Comparison of ENCODE assay signal across 21 cellular contexts in the genomic region with DNA sequence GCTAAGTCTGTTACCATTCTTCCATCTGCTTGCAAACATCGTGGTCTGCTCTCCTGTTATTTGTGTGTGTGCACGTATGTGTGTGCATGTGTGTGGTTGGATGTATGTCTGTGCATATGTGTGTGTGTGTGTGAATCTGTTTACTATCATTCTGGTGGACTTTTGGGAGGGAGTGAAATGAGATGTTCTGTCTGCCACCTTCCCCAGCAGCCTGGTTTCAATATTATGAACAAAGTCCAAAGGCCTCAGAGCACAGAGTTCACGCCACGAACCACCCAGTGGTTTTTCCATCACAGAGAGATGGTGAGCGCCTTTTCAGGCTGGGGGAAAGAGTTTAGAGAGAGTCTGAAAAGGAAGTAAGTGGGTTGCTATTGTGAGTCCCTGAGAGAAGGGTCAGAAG.
DNase-seq lines count a peak whose midpoint lies in the region; ATAC-seq, FAIRE-seq and TF ChIP-seq lines count a peak whose summit lies in the region.
"Had no signal": no experiment of that assay in that cellular context is flagged by ENCODE, and none has a peak within 500 bp of the region (broad histone marks: within the 10 kb centered on the region; RNA-seq: fewer than 3 reads in every experiment).

No MANE protein-coding gene starts in this region.

- no peaks in the 10 kb centered on the region for H3K27me3 ChIP-seq in astrocyte (ENCODE audit: insufficient read depth, low read length)
- H3K27me3 ChIP-seq: vagina had no signal

- DNase-seq in activated naive CD4-positive, alpha-beta T cell treated with anti-CD3 and anti-CD28 coated beads, Interleukin-2, amount 10 ng/mL, durations not matched to agents 7 days and 5 days: no peak
- no peak for DNase-seq in activated naive CD4-positive, alpha-beta T cell treated with anti-CD3 and anti-CD28 coated beads for 36 hours
- no peak for DNase-seq in astrocyte (ENCODE audit: low read depth)
- no peak for DNase-seq in stimulated activated naive B cell treated with anti-CD40 and anti-IgM and Interleukin-4, amounts not matched to agents 10 μg/mL and 1 μg/mL and 100 μg/mL, for 72 hours
- no peak for DNase-seq in GM03348 (ENCODE audit: low spot score)
- no peak for DNase-seq in DMS53 treated with DMSO at 0.1 percent for 48 hours (lab: John Stamatoyannopoulos, UW; ENCODE audit: unreplicated experiment)
- DNase-seq: activated CD4-positive, CD25-positive, alpha-beta regulatory T cell; lower lobe of right lung; naive B cell; NCI-H1930; NCI-H524; T-helper 17 cell had no signal

- H2AFZ ChIP-seq in astrocyte (ENCODE audit: low read depth, low read length): no peak overlapping the region
- H2AFZ ChIP-seq: parathyroid adenoma had no signal

- H3K4me2 ChIP-seq in astrocyte (ENCODE audit: low read length): no peak overlapping the region

- H3K27ac ChIP-seq in astrocyte (ENCODE audit: low read depth, low read length): no peak overlapping the region
- H3K27ac ChIP-seq: coronary artery, epithelial cell of prostate, lower lobe of right lung, parathyroid adenoma, skin epidermis, vagina had no signal

- no peak for TF ChIP-seq CTCF in astrocyte (IDR thresholded peaks at IDR 0.05; ENCODE audit: insufficient read depth, low read depth, low read length)

- H3K9ac ChIP-seq in astrocyte (ENCODE audit: low read length): no peak overlapping the region
- H3K9ac ChIP-seq: parathyroid adenoma had no signal

- no peaks in the 10 kb centered on the region for H4K20me1 ChIP-seq in astrocyte (ENCODE audit: insufficient read depth, low read length)

- CTCF ChIA-PET in activated naive CD4-positive, alpha-beta T cell treated with anti-CD3 and anti-CD28 coated beads, Interleukin-2, amount 10 ng/mL, durations not matched to agents 7 days and 5 days (lab: Charles Lee): no interaction called here
- CTCF ChIA-PET in activated naive CD4-positive, alpha-beta T cell treated with anti-CD3 and anti-CD28 coated beads for 36 hours (lab: Charles Lee): no interaction called here

- H3K27ac Mint-ChIP-seq in activated naive CD4-positive, alpha-beta T cell treated with anti-CD3 and anti-CD28 coated beads, Interleukin-2, amount 10 ng/mL, durations not matched to agents 7 days and 5 days: peak overlapping the region; percentile 58
- H3K27ac Mint-ChIP-seq in activated naive CD4-positive, alpha-beta T cell treated with anti-CD3 and anti-CD28 coated beads for 36 hours: no peak overlapping the region
- peak overlapping the region; percentile 38 for H3K27ac Mint-ChIP-seq in astrocyte (ENCODE audit: unreplicated experiment)
- H3K27ac Mint-ChIP-seq in stimulated activated naive B cell treated with anti-CD40 and anti-IgM and Interleukin-4, amounts not matched to agents 10 μg/mL and 1 μg/mL and 100 μg/mL, for 72 hours: no peak overlapping the region
- H3K27ac Mint-ChIP-seq: T-helper 17 cell had no signal

- ATAC-seq in HG02798 (IDR thresholded peaks at IDR 0.05; ENCODE audit: poor library complexity, unreplicated experiment) (peak; percentile 60), GM19035 (IDR thresholded peaks at IDR 0.05; ENCODE audit: unreplicated experiment) (no peak)
- peak; percentile 59 to 68 for ATAC-seq in stimulated activated naive B cell treated with anti-CD40 and anti-IgM and Interleukin-4, amounts not matched to agents 10 μg/mL and 1 μg/mL and 100 μg/mL, for 72 hours (replicated peaks)
- ATAC-seq: lower lobe of right lung, Right ventricle myocardium inferior, T-helper 17 cell had no signal

- H3K4me3 ChIP-seq in astrocyte (ENCODE audit: insufficient read depth, low read depth, low read length): no peak overlapping the region
- H3K4me3 ChIP-seq: coronary artery, lower lobe of right lung, skin epidermis, vagina had no signal

- intact Hi-C loops in activated naive CD4-positive, alpha-beta T cell treated with anti-CD3 and anti-CD28 coated beads for 36 hours (cut with micrococcal nuclease): no loop called here

- no peak for FAIRE-seq in astrocyte (lab: Jason Lieb, UNC)
- FAIRE-seq: G401.6 had no signal

- no peaks in the 10 kb centered on the region for H3K9me3 ChIP-seq in astrocyte (ENCODE audit: insufficient read depth, low read depth, low read length)
- H3K9me3 ChIP-seq: lower lobe of right lung, vagina had no signal

- peaks cover 35% of the 10 kb centered on the region for H3K4me1 Mint-ChIP-seq in activated naive CD4-positive, alpha-beta T cell treated with anti-CD3 and anti-CD28 coated beads, Interleukin-2, amount 10 ng/mL, durations not matched to agents 7 days and 5 days
- H3K4me1 Mint-ChIP-seq in activated naive CD4-positive, alpha-beta T cell treated with anti-CD3 and anti-CD28 coated beads for 36 hours (ENCODE audit: low read depth): peaks cover 20% of the 10 kb centered on the region
- peaks cover 17% of the 10 kb centered on the region for H3K4me1 Mint-ChIP-seq in astrocyte (ENCODE audit: low read depth, unreplicated experiment)
- peaks cover 10 to 11% of the 10 kb centered on the region in 2 donors for H3K4me1 Mint-ChIP-seq in stimulated activated naive B cell treated with anti-CD40 and anti-IgM and Interleukin-4, amounts not matched to agents 10 μg/mL and 1 μg/mL and 100 μg/mL, for 72 hours

- H3K36me3 Mint-ChIP-seq in activated naive CD4-positive, alpha-beta T cell treated with anti-CD3 and anti-CD28 coated beads, Interleukin-2, amount 10 ng/mL, durations not matched to agents 7 days and 5 days: no peaks in the 10 kb centered on the region
- H3K36me3 Mint-ChIP-seq in activated naive CD4-positive, alpha-beta T cell treated with anti-CD3 and anti-CD28 coated beads for 36 hours (ENCODE audit: low read depth): no peaks in the 10 kb centered on the region
- peaks cover 2% of the 10 kb centered on the region for H3K36me3 Mint-ChIP-seq in astrocyte (ENCODE audit: low read depth, unreplicated experiment)
- H3K36me3 Mint-ChIP-seq in stimulated activated naive B cell treated with anti-CD40 and anti-IgM and Interleukin-4, amounts not matched to agents 10 μg/mL and 1 μg/mL and 100 μg/mL, for 72 hours: no peaks in the 10 kb centered on the region

- peaks cover 18% of the 10 kb centered on the region for H3K4me1 ChIP-seq in astrocyte (ENCODE audit: insufficient read depth, low read length)
- H3K4me1 ChIP-seq: parathyroid adenoma had no signal

- no peaks in the 10 kb centered on the region for H3K79me2 ChIP-seq in astrocyte (ENCODE audit: insufficient read depth, low read length)
- H3K79me2 ChIP-seq: parathyroid adenoma had no signal

- H3K4me3 Mint-ChIP-seq in activated naive CD4-positive, alpha-beta T cell treated with anti-CD3 and anti-CD28 coated beads, Interleukin-2, amount 10 ng/mL, durations not matched to agents 7 days and 5 days: no peak overlapping the region
- no peak overlapping the region for H3K4me3 Mint-ChIP-seq in activated naive CD4-positive, alpha-beta T cell treated with anti-CD3 and anti-CD28 coated beads for 36 hours
- no peak overlapping the region for H3K4me3 Mint-ChIP-seq in astrocyte (ENCODE audit: unreplicated experiment)
- H3K4me3 Mint-ChIP-seq in stimulated activated naive B cell treated with anti-CD40 and anti-IgM and Interleukin-4, amounts not matched to agents 10 μg/mL and 1 μg/mL and 100 μg/mL, for 72 hours: no peak overlapping the region
- H3K4me3 Mint-ChIP-seq: naive B cell, T-helper 17 cell had no signal

- no peaks in the 10 kb centered on the region for H3K36me3 ChIP-seq in astrocyte (ENCODE audit: insufficient read depth, low read length)
- H3K36me3 ChIP-seq: lower lobe of right lung, vagina had no signal

- H3K9me3 Mint-ChIP-seq in activated naive CD4-positive, alpha-beta T cell treated with anti-CD3 and anti-CD28 coated beads, Interleukin-2, amount 10 ng/mL, durations not matched to agents 7 days and 5 days: peaks cover 3% of the 10 kb centered on the region
- H3K9me3 Mint-ChIP-seq in activated naive CD4-positive, alpha-beta T cell treated with anti-CD3 and anti-CD28 coated beads for 36 hours: no peaks in the 10 kb centered on the region
- H3K9me3 Mint-ChIP-seq in astrocyte (ENCODE audit: unreplicated experiment): peaks cover 7% of the 10 kb centered on the region
- peaks cover 0 to 1% of the 10 kb centered on the region in 2 donors for H3K9me3 Mint-ChIP-seq in stimulated activated naive B cell treated with anti-CD40 and anti-IgM and Interleukin-4, amounts not matched to agents 10 μg/mL and 1 μg/mL and 100 μg/mL, for 72 hours

- H3K27me3 Mint-ChIP-seq in activated naive CD4-positive, alpha-beta T cell treated with anti-CD3 and anti-CD28 coated beads, Interleukin-2, amount 10 ng/mL, durations not matched to agents 7 days and 5 days: peaks cover 20% of the 10 kb centered on the region
- no peaks in the 10 kb centered on the region for H3K27me3 Mint-ChIP-seq in activated naive CD4-positive, alpha-beta T cell treated with anti-CD3 and anti-CD28 coated beads for 36 hours (ENCODE audit: low read depth)
- peaks cover 6% of the 10 kb centered on the region for H3K27me3 Mint-ChIP-seq in astrocyte (ENCODE audit: low read depth, unreplicated experiment)
- H3K27me3 Mint-ChIP-seq in stimulated activated naive B cell treated with anti-CD40 and anti-IgM and Interleukin-4, amounts not matched to agents 10 μg/mL and 1 μg/mL and 100 μg/mL, for 72 hours: peaks cover 0 to 7% of the 10 kb centered on the region in 2 donors
- H3K27me3 Mint-ChIP-seq: T-helper 17 cell had no signal

Comparison
In these comparisons a context has a peak if more than half of its experiments do, and no peak if none do; other contexts are left out.
1. H3K27ac Mint-ChIP-seq: peak in activated naive CD4-positive, alpha-beta T cell treated with anti-CD3 and anti-CD28 coated beads, Interleukin-2, amount 10 ng/mL, durations not matched to agents 7 days and 5 days (single experiment) and astrocyte (single experiment); none in activated naive CD4-positive, alpha-beta T cell treated with anti-CD3 and anti-CD28 coated beads for 36 hours (single experiment) and stimulated activated naive B cell treated with anti-CD40 and anti-IgM and Interleukin-4, amounts not matched to agents 10 μg/mL and 1 μg/mL and 100 μg/mL, for 72 hours (single experiment).